In genomic region chr1:26169669-26170471, GRCh38 we compare ENCODE assay signal across 1 cellular context.
TF ChIP-seq lines count a peak whose summit lies in the region.

Gene ZNF593 (plus strand): TSS chr1:26169908. CDS start chr1:26169984, 76 bp downstream.

TF ChIP-seq in HepG2, 621 proteins besides CTCF, POLR2A, EP300 and RAD21 (continued from another document and continues in another):
- TF ChIP-seq ZBTB40 (IDR thresholded peaks at IDR 0.05) (no peak), ZBTB40 (CRISPR knock-in tag; IDR thresholded peaks at IDR 0.05) (peak; percentile 76), ZNF589 (CRISPR knock-in tag; conservative IDR thresholded peaks at IDR 0.05) (peak; percentile 93), ATF4 (CRISPR knock-in tag; IDR thresholded peaks at IDR 0.05) (peak in 1 of 2 experiments; percentile 72; a peak in 2 of 4 replicates), KAT7 (CRISPR knock-in tag; IDR thresholded peaks at IDR 0.05; ENCODE audit: borderline replicate concordance) (peak; percentile 82; the same call in 1 of the 2 replicates), BRD4 (CRISPR knock-in tag; IDR thresholded peaks at IDR 0.05) (peak; percentile 85), RBFOX2 (IDR thresholded peaks at IDR 0.05; ENCODE audit: low read depth, low read length) (peak; percentile 95), MIER3 (CRISPR knock-in tag; IDR thresholded peaks at IDR 0.05; ENCODE audit: borderline replicate concordance) (peak; percentile 90), ZMAT3 (CRISPR knock-in tag; conservative IDR thresholded peaks at IDR 0.05) (no peak), TRIM24 (CRISPR knock-in tag; IDR thresholded peaks at IDR 0.05) (no peak), POLR2G (IDR thresholded peaks at IDR 0.05; ENCODE audit: low read depth, low read length) (peak; percentile 84), NR1H2 (CRISPR knock-in tag; IDR thresholded peaks at IDR 0.05; ENCODE audit: borderline replicate concordance, low read depth) (0 out of 2 replicates have a peak, but pooled peaks have one; percentile 79), ZNF740 (CRISPR knock-in tag; IDR thresholded peaks at IDR 0.05) (peak; percentile 74), ASH2L (IDR thresholded peaks at IDR 0.05; ENCODE audit: insufficient read length, low read depth, low read length) (peak; percentile 83), NCOA5 (CRISPR knock-in tag; IDR thresholded peaks at IDR 0.05) (peak; percentile 90; the same call in 1 of the 2 replicates), ZNF652 (CRISPR knock-in tag; IDR thresholded peaks at IDR 0.05; ENCODE audit: borderline replicate concordance, low read depth) (no peak), HOXA3 (CRISPR knock-in tag; IDR thresholded peaks at IDR 0.05) (peak; percentile 100), CHCHD3 (CRISPR knock-in tag; IDR thresholded peaks at IDR 0.05) (peak; percentile 76; the same call in 1 of the 2 replicates), ZNF670 (CRISPR knock-in tag; IDR thresholded peaks at IDR 0.05; ENCODE audit: borderline replicate concordance) (peak; percentile 67), KDM5B (CRISPR knock-in tag; IDR thresholded peaks at IDR 0.05; ENCODE audit: borderline replicate concordance) (peak; percentile 98), FOXK1 (CRISPR knock-in tag; IDR thresholded peaks at IDR 0.05; ENCODE audit: borderline replicate concordance, low read depth) (0 out of 2 replicates have a peak, but pooled peaks have one; percentile 49), HHEX (CRISPR knock-in tag; IDR thresholded peaks at IDR 0.05) (no peak), ATM (IDR thresholded peaks at IDR 0.05; ENCODE audit: borderline replicate concordance) (no peak), NCOR1 (IDR thresholded peaks at IDR 0.05; ENCODE audit: borderline replicate concordance, low read length) (no peak), ZMYM4 (CRISPR knock-in tag; IDR thresholded peaks at IDR 0.05) (peak; percentile 90), REL (CRISPR knock-in tag; conservative IDR thresholded peaks at IDR 0.05) (peak; percentile 77; the same call in 1 of the 2 replicates), TCF7 (IDR thresholded peaks at IDR 0.05; ENCODE audit: low read depth) (no peak), ZNF780A (CRISPR knock-in tag; IDR thresholded peaks at IDR 0.05) (0 out of 2 replicates have a peak, but pooled peaks have one; percentile 71), HMGA1 (CRISPR knock-in tag; conservative IDR thresholded peaks at IDR 0.05) (no peak), ETV5 (CRISPR knock-in tag; IDR thresholded peaks at IDR 0.05; ENCODE audit: borderline replicate concordance) (peak; percentile 91), XBP1 (CRISPR knock-in tag; IDR thresholded peaks at IDR 0.05) (peak; percentile 52; the same call in 1 of the 2 replicates), ZNF720 (CRISPR knock-in tag; IDR thresholded peaks at IDR 0.05) (no peak), NFIB (CRISPR knock-in tag; IDR thresholded peaks at IDR 0.05; ENCODE audit: borderline replicate concordance) (no peak), ARID3A (IDR thresholded peaks at IDR 0.05; ENCODE audit: low read depth, low read length) (0 out of 2 replicates have a peak, but pooled peaks have one; percentile 15), NFE2L1 (CRISPR knock-in tag; IDR thresholded peaks at IDR 0.05; ENCODE audit: borderline replicate concordance) (no peak), YEATS2 (CRISPR knock-in tag; IDR thresholded peaks at IDR 0.05; ENCODE audit: borderline replicate concordance) (peak; percentile 89), ZNF772 (CRISPR knock-in tag; IDR thresholded peaks at IDR 0.05) (peak; percentile 98; the same call in 1 of the 2 replicates), ZNF530 (CRISPR knock-in tag; IDR thresholded peaks at IDR 0.05; ENCODE audit: low read depth) (no peak), ZIK1 (CRISPR knock-in tag; IDR thresholded peaks at IDR 0.05; ENCODE audit: borderline replicate concordance, low read depth) (peak; percentile 90), TBP (CRISPR knock-in tag; IDR thresholded peaks at IDR 0.05) (no peak), ZBTB38 (CRISPR knock-in tag; IDR thresholded peaks at IDR 0.05) (peak; percentile 84), THAP11 (CRISPR knock-in tag; IDR thresholded peaks at IDR 0.05) (peak; percentile 89), NFKBIZ (CRISPR knock-in tag; IDR thresholded peaks at IDR 0.05) (peak; percentile 73; the same call in 1 of the 2 replicates), ZNF143 (CRISPR knock-in tag; IDR thresholded peaks at IDR 0.05) (0 out of 2 replicates have a peak, but pooled peaks have one; percentile 30)
- TF ChIP-seq, protein P1, sequence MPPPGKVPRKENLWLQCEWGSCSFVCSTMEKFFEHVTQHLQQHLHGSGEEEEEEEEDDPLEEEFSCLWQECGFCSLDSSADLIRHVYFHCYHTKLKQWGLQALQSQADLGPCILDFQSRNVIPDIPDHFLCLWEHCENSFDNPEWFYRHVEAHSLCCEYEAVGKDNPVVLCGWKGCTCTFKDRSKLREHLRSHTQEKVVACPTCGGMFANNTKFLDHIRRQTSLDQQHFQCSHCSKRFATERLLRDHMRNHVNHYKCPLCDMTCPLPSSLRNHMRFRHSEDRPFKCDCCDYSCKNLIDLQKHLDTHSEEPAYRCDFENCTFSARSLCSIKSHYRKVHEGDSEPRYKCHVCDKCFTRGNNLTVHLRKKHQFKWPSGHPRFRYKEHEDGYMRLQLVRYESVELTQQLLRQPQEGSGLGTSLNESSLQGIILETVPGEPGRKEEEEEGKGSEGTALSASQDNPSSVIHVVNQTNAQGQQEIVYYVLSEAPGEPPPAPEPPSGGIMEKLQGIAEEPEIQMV (CRISPR knock-in tag; IDR thresholded peaks at IDR 0.05; ENCODE audit: low read depth): peak; percentile 74; the same call in 1 of the 2 replicates
- TF ChIP-seq, protein P2, sequence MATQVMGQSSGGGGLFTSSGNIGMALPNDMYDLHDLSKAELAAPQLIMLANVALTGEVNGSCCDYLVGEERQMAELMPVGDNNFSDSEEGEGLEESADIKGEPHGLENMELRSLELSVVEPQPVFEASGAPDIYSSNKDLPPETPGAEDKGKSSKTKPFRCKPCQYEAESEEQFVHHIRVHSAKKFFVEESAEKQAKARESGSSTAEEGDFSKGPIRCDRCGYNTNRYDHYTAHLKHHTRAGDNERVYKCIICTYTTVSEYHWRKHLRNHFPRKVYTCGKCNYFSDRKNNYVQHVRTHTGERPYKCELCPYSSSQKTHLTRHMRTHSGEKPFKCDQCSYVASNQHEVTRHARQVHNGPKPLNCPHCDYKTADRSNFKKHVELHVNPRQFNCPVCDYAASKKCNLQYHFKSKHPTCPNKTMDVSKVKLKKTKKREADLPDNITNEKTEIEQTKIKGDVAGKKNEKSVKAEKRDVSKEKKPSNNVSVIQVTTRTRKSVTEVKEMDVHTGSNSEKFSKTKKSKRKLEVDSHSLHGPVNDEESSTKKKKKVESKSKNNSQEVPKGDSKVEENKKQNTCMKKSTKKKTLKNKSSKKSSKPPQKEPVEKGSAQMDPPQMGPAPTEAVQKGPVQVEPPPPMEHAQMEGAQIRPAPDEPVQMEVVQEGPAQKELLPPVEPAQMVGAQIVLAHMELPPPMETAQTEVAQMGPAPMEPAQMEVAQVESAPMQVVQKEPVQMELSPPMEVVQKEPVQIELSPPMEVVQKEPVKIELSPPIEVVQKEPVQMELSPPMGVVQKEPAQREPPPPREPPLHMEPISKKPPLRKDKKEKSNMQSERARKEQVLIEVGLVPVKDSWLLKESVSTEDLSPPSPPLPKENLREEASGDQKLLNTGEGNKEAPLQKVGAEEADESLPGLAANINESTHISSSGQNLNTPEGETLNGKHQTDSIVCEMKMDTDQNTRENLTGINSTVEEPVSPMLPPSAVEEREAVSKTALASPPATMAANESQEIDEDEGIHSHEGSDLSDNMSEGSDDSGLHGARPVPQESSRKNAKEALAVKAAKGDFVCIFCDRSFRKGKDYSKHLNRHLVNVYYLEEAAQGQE (IDR thresholded peaks at IDR 0.05; ENCODE audit: borderline replicate concordance in 1 of 2, low read depth in 1 of 2, low read length in 2 of 2): no peak
- TF ChIP-seq, protein P3, sequence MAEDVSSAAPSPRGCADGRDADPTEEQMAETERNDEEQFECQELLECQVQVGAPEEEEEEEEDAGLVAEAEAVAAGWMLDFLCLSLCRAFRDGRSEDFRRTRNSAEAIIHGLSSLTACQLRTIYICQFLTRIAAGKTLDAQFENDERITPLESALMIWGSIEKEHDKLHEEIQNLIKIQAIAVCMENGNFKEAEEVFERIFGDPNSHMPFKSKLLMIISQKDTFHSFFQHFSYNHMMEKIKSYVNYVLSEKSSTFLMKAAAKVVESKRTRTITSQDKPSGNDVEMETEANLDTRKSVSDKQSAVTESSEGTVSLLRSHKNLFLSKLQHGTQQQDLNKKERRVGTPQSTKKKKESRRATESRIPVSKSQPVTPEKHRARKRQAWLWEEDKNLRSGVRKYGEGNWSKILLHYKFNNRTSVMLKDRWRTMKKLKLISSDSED (CRISPR knock-in tag; IDR thresholded peaks at IDR 0.05): no peak
